16 cellular contexts compared by ENCODE assay signal in genomic region chr5:1540166-1540565, GRCh38. TPM values are rescaled to one million over a fixed set of nuclear protein-coding genes. Genes with fewer than 3 reads are reported as not detected.
DNase-seq lines count a peak whose midpoint lies in the region; ATAC-seq and TF ChIP-seq lines count a peak whose summit lies in the region.
"Had no signal": no experiment of that assay in that cellular context is flagged by ENCODE, and none has a peak within 500 bp of the region (broad histone marks: within the 10 kb centered on the region; RNA-seq: fewer than 3 reads in every experiment).

No MANE protein-coding gene starts in this region.

- H3K4me1 Mint-ChIP-seq in CD8-positive, alpha-beta memory T cell: peaks cover 23 to 28% (median 24%) of the 10 kb centered on the region in 3 donors
- peaks cover 23% of the 10 kb centered on the region for H3K4me1 Mint-ChIP-seq in activated T-helper 17 cell treated with anti-CD3 and anti-CD28 coated beads, Interleukin-2, amount 50 U/mL, for 72 hours

- peak in 2 of 5 donors; percentile 25 to 57 for DNase-seq in CD8-positive, alpha-beta memory T cell
- no peak for DNase-seq in GM10266 (ENCODE audit: extremely low spot score)
- peak; percentile 78 for DNase-seq in mesenteric fat pad (ENCODE audit: low spot score)
- no peak for DNase-seq in amniotic stem cell (lab: John Stamatoyannopoulos, UW)
- DNase-seq in GM19240 (ENCODE audit: insufficient read length, low spot score): no peak
- DNase-seq: midbrain, NCI-H187 treated with DMSO at 0.1 percent for 48 hours, NCI-H526, PC-3 had no signal

- peak overlapping the region in 4 of 8 donors; percentile 6 to 86 (median 62) for H3K27ac Mint-ChIP-seq in CD8-positive, alpha-beta memory T cell
- peak overlapping the region; percentile 58 for H3K27ac Mint-ChIP-seq in activated T-helper 17 cell treated with anti-CD3 and anti-CD28 coated beads, Interleukin-2, amount 50 U/mL, for 72 hours
- H3K27ac Mint-ChIP-seq: activated naive CD4-positive, alpha-beta T cell treated with anti-CD3 and anti-CD28 coated beads, Interleukin-2, amount 50 U/mL, for 24 hours; stimulated activated naive CD8-positive, alpha-beta T cell treated with anti-CD3 and anti-CD28 coated beads, Interleukin-15, Interleukin-2, amounts not matched to agents 100 ng/mL and 50 ng/mL, for 24 hours had no signal

- peaks cover 21% of the 10 kb centered on the region for H3K4me1 ChIP-seq in CD8-positive, alpha-beta memory T cell (ENCODE audit: insufficient read depth, low read length)
- H3K4me1 ChIP-seq: parathyroid adenoma had no signal

- no peak for ATAC-seq in activated T-helper 17 cell treated with anti-CD3 and anti-CD28 coated beads, Interleukin-2, amount 50 U/mL, for 72 hours (replicated peaks)
- ATAC-seq in GM18519 (IDR thresholded peaks at IDR 0.05; ENCODE audit: low FRiP score, unreplicated experiment): no peak
- ATAC-seq in HG03159 (IDR thresholded peaks at IDR 0.05; ENCODE audit: unreplicated experiment): no peak
- ATAC-seq: PC-3 had no signal

- TF ChIP-seq CTCF in GM10266 (IDR thresholded peaks at IDR 0.05; ENCODE audit: control insufficient read depth, insufficient read depth, low read depth, missing control alignments): peak; percentile 54

- no peaks in the 10 kb centered on the region for H3K9me3 ChIP-seq in CD8-positive, alpha-beta memory T cell (ENCODE audit: low read length)

- no peak overlapping the region for H3K4me3 ChIP-seq in CD8-positive, alpha-beta memory T cell (ENCODE audit: low read length)
- H3K4me3 ChIP-seq: BLaER1 had no signal

- H3K36me3 Mint-ChIP-seq in CD8-positive, alpha-beta memory T cell: no peaks in the 10 kb centered on the region
- H3K36me3 Mint-ChIP-seq in activated T-helper 17 cell treated with anti-CD3 and anti-CD28 coated beads, Interleukin-2, amount 50 U/mL, for 72 hours (ENCODE audit: low read depth): no peaks in the 10 kb centered on the region
- H3K36me3 Mint-ChIP-seq: activated naive CD4-positive, alpha-beta T cell treated with anti-CD3 and anti-CD28 coated beads, Interleukin-2, amount 50 U/mL, for 24 hours had no signal

- POLR2A ChIA-PET in CD8-positive, alpha-beta memory T cell (lab: Charles Lee): no interaction called here

- no peaks in the 10 kb centered on the region for H3K27me3 ChIP-seq in CD8-positive, alpha-beta memory T cell (ENCODE audit: insufficient read depth, low read length, poor library complexity, severe bottlenecking)
- H3K27me3 ChIP-seq: BLaER1 had no signal

- CTCF ChIA-PET in CD8-positive, alpha-beta memory T cell (lab: Charles Lee): no interaction called here

- H3K27ac ChIP-seq in CD8-positive, alpha-beta memory T cell (ENCODE audit: low read depth, low read length): peak overlapping the region; percentile 40
- H3K27ac ChIP-seq: parathyroid adenoma had no signal

- no peaks in the 10 kb centered on the region for H3K27me3 Mint-ChIP-seq in CD8-positive, alpha-beta memory T cell
- no peaks in the 10 kb centered on the region for H3K27me3 Mint-ChIP-seq in activated T-helper 17 cell treated with anti-CD3 and anti-CD28 coated beads, Interleukin-2, amount 50 U/mL, for 72 hours
- H3K27me3 Mint-ChIP-seq: activated naive CD4-positive, alpha-beta T cell treated with anti-CD3 and anti-CD28 coated beads, Interleukin-2, amount 50 U/mL, for 24 hours; stimulated activated naive CD8-positive, alpha-beta T cell treated with anti-CD3 and anti-CD28 coated beads, Interleukin-15, Interleukin-2, amounts not matched to agents 100 ng/mL and 50 ng/mL, for 24 hours had no signal

- no peak overlapping the region for H3K4me3 Mint-ChIP-seq in CD8-positive, alpha-beta memory T cell
- H3K4me3 Mint-ChIP-seq in activated T-helper 17 cell treated with anti-CD3 and anti-CD28 coated beads, Interleukin-2, amount 50 U/mL, for 72 hours: no peak overlapping the region
- H3K4me3 Mint-ChIP-seq: activated naive CD4-positive, alpha-beta T cell treated with anti-CD3 and anti-CD28 coated beads, Interleukin-2, amount 50 U/mL, for 24 hours; stimulated activated naive CD8-positive, alpha-beta T cell treated with anti-CD3 and anti-CD28 coated beads, Interleukin-15, Interleukin-2, amounts not matched to agents 100 ng/mL and 50 ng/mL, for 24 hours had no signal

- H3K36me3 ChIP-seq in CD8-positive, alpha-beta memory T cell (ENCODE audit: insufficient read depth, low read length): no peaks in the 10 kb centered on the region
- H3K36me3 ChIP-seq: BLaER1 had no signal

- no peaks in the 10 kb centered on the region for H3K9me3 Mint-ChIP-seq in CD8-positive, alpha-beta memory T cell
- no peaks in the 10 kb centered on the region for H3K9me3 Mint-ChIP-seq in activated T-helper 17 cell treated with anti-CD3 and anti-CD28 coated beads, Interleukin-2, amount 50 U/mL, for 72 hours
- H3K9me3 Mint-ChIP-seq: activated naive CD4-positive, alpha-beta T cell treated with anti-CD3 and anti-CD28 coated beads, Interleukin-2, amount 50 U/mL, for 24 hours; stimulated activated naive CD8-positive, alpha-beta T cell treated with anti-CD3 and anti-CD28 coated beads, Interleukin-15, Interleukin-2, amounts not matched to agents 100 ng/mL and 50 ng/mL, for 24 hours had no signal

RNA-seq across cellular contexts. Expression of gene LPCAT1, which starts 16.4 kb away (rescaled TPM):
- total RNA-seq in CD8-positive, alpha-beta memory T cell: 100 to 1,000 TPM in 1 of 2 experiments, 10 to 100 TPM in 1; 92.5 to 101 TPM
- 95.9 TPM for polyA plus RNA-seq in CD8-positive, alpha-beta memory T cell
- 10 to 100 TPM; 38.5 to 62.7 TPM for total RNA-seq in activated T-helper 17 cell treated with anti-CD3 and anti-CD28 coated beads, Interleukin-2, amount 50 U/mL, for 72 hours
- 45.7 TPM for total RNA-seq in mesenteric fat pad
